8 cellular contexts compared by ENCODE assay signal in the genomic region with DNA sequence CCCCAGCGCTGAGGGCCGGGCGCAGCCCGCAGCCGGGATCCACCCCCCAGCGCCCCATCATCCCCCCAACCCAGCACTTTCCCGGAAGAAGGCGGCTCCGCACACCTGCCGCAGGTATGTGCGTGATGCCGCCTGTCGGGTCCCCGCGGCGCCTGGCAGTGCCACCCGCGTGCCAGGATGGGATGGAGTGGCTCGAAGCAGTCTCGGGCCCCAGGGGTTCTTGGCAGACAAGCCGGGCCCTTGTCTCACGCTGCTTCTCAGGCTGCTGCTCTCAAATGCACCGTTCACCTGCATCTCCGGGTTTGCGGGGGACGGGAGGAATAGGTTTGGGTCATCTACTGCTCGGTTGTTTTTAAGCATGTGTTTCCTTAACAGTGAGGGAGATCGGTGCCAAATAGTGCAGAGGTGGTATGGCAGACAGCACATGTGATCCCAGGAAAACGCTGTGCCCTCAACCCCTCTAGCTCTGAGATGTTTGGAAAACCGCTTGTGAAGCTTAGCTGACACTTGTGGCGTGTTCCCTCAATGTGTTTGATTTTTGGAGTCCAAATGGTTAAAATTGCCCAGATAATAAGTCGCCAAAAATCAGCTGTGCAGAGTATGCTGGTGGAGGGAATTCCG. TPM values are rescaled to one million over a fixed set of nuclear protein-coding genes. Genes with fewer than 3 reads are reported as not detected.
DNase-seq lines count a peak whose midpoint lies in the region; ATAC-seq and TF ChIP-seq lines count a peak whose summit lies in the region.

No MANE protein-coding gene starts in this region.

- CTCF ChIA-PET in activated CD8-positive, alpha-beta T cell treated with anti-CD3 and anti-CD28 coated beads for 36 hours (lab: Charles Lee), result interaction anchor here (0.8 to 3.9 kb wide), 7 partner anchors 11 to 447 kb away, joined by 3 to 28 read pairs (median 6); no protein-coding TSS in a partner anchor

- H3K4me1 ChIP-seq in esophagus squamous epithelium, result peaks cover 12 to 48% (median 26%) of the 10 kb centered on the region in 3 donors

- no peaks in the 10 kb centered on the region for H3K9me3 Mint-ChIP-seq in activated CD8-positive, alpha-beta T cell treated with anti-CD3 and anti-CD28 coated beads for 36 hours
- no peaks in the 10 kb centered on the region for H3K9me3 Mint-ChIP-seq in nephron

- peak overlapping the region; percentile 85 for H3K27ac Mint-ChIP-seq in activated CD8-positive, alpha-beta T cell treated with anti-CD3 and anti-CD28 coated beads for 36 hours
- H3K27ac Mint-ChIP-seq in nephron, result peak overlapping the region; percentile 86 to 94 (median 92)

- no peak for TF ChIP-seq POLR2A in esophagus squamous epithelium (IDR thresholded peaks at IDR 0.05)

- POLR2A ChIA-PET in activated CD8-positive, alpha-beta T cell treated with anti-CD3 and anti-CD28 coated beads for 36 hours (lab: Charles Lee), result interaction anchor here (0.6 to 1.5 kb wide), 8 partner anchors 7 to 504 kb away, joined by 3 to 7 read pairs (median 3); no protein-coding TSS in a partner anchor

- H3K36me3 ChIP-seq in MG63 (peaks cover 18% of the 10 kb centered on the region), esophagus squamous epithelium (peaks cover 0 to 9% (median 0%) of the 10 kb centered on the region in 3 donors)

- H3K36me3 Mint-ChIP-seq in activated CD8-positive, alpha-beta T cell treated with anti-CD3 and anti-CD28 coated beads for 36 hours (ENCODE audit: low read depth), result peaks cover 18% of the 10 kb centered on the region
- H3K36me3 Mint-ChIP-seq in nephron (ENCODE audit: low read depth), result peaks cover 13% of the 10 kb centered on the region

- H3K27me3 ChIP-seq in MG63 (no peaks in the 10 kb centered on the region), esophagus squamous epithelium (no peaks in the 10 kb centered on the region)

- no peak for ATAC-seq in activated CD8-positive, alpha-beta T cell treated with anti-CD3 and anti-CD28 coated beads for 36 hours
- ATAC-seq in GM21367 (IDR thresholded peaks at IDR 0.05; ENCODE audit: unreplicated experiment), result no peak

- intact Hi-C loops in activated CD8-positive, alpha-beta T cell treated with anti-CD3 and anti-CD28 coated beads for 36 hours (cut with micrococcal nuclease), result loop anchor here (5.0 kb wide), 2 partner anchors 53 to 193 kb away; no protein-coding TSS in a partner anchor
- intact Hi-C loops in esophagus squamous epithelium (cut with DNase I), result no loop called here

- H3K27ac ChIP-seq in esophagus squamous epithelium, result peak overlapping the region; percentile 94 to 99 (median 97)

- H3K4me3 Mint-ChIP-seq in activated CD8-positive, alpha-beta T cell treated with anti-CD3 and anti-CD28 coated beads for 36 hours, result peak overlapping the region; percentile 88
- H3K4me3 Mint-ChIP-seq in nephron, result peak overlapping the region; percentile 93 to 99 (median 97)

- peak overlapping the region; percentile 80 for H3K4me3 ChIP-seq in MG63
- H3K4me3 ChIP-seq in esophagus squamous epithelium, result peak overlapping the region; percentile 79 to 100 (median 88)

- H3K9me3 ChIP-seq in MG63, result no peaks in the 10 kb centered on the region
- H3K9me3 ChIP-seq in esophagus squamous epithelium, result no peaks in the 10 kb centered on the region

- peaks cover 29% of the 10 kb centered on the region for H3K4me1 Mint-ChIP-seq in activated CD8-positive, alpha-beta T cell treated with anti-CD3 and anti-CD28 coated beads for 36 hours (ENCODE audit: low read depth)
- H3K4me1 Mint-ChIP-seq in nephron, result peaks cover 62% of the 10 kb centered on the region

- DNase-seq in NOMO-1 treated with DMSO at 0.1 percent for 48 hours (lab: John Stamatoyannopoulos, UW; ENCODE audit: unreplicated experiment) (peak; percentile 22), NOMO-1 treated with dmso at 0.1 percent for 144 hours (lab: John Stamatoyannopoulos, UW; ENCODE audit: unreplicated experiment) (no peak), MG63 (peak; percentile 11), esophagus squamous epithelium (lab: John Stamatoyannopoulos, UW) (no peak), germinal center (ENCODE audit: low spot score) (no peak)
- peak; percentile 64 for DNase-seq in activated CD8-positive, alpha-beta T cell treated with anti-CD3 and anti-CD28 coated beads for 36 hours

- H3K27me3 Mint-ChIP-seq in activated CD8-positive, alpha-beta T cell treated with anti-CD3 and anti-CD28 coated beads for 36 hours, result peaks cover 3% of the 10 kb centered on the region
- peaks cover 6% of the 10 kb centered on the region for H3K27me3 Mint-ChIP-seq in nephron (ENCODE audit: low read depth)

- 1 to 2% methylated on average over 12 to 18 of the region's 33 CpGs for WGBS in esophagus squamous epithelium, 2 donors

- peak; percentile 6 for TF ChIP-seq CTCF in activated CD8-positive, alpha-beta T cell treated with anti-CD3 and anti-CD28 coated beads for 36 hours (IDR thresholded peaks at IDR 0.05)
- TF ChIP-seq CTCF in esophagus squamous epithelium (IDR thresholded peaks at IDR 0.05) (peak in 1 of 6 experiments; percentile 1), nephron (IDR thresholded peaks at IDR 0.05; ENCODE audit: unreplicated experiment in 3 of 3) (no peak)

RNA-seq across cellular contexts. Expression of gene MYLIP, which starts 0.8 kb away (rescaled TPM):
- 9.7 and 14.3 TPM in 2 replicates for total RNA-seq in MG63 (2014; rRNA removed; shearing (Covaris generic); ENCODE audit: low replicate concordance)
- 1 to 10 TPM; 7.7 to 8.1 TPM for total RNA-seq in activated CD8-positive, alpha-beta T cell treated with anti-CD3 and anti-CD28 coated beads for 36 hours
- 10 to 100 TPM in 3 of 4 donors, 1 to 10 TPM in 1; 8.6 to 32.0 (median 17.5) TPM for total RNA-seq in esophagus squamous epithelium

Comparison
In these comparisons a context has a peak if more than half of its experiments do, and no peak if none do; other contexts are left out.
1. DNase-seq: peak in NOMO-1 treated with DMSO at 0.1 percent for 48 hours (single experiment), MG63 (single experiment) and activated CD8-positive, alpha-beta T cell treated with anti-CD3 and anti-CD28 coated beads for 36 hours (single experiment); none in NOMO-1 treated with dmso at 0.1 percent for 144 hours (single experiment), esophagus squamous epithelium (single experiment) and germinal center (single experiment).